ENCODE assay signal across 20 cellular contexts in the genomic region with DNA sequence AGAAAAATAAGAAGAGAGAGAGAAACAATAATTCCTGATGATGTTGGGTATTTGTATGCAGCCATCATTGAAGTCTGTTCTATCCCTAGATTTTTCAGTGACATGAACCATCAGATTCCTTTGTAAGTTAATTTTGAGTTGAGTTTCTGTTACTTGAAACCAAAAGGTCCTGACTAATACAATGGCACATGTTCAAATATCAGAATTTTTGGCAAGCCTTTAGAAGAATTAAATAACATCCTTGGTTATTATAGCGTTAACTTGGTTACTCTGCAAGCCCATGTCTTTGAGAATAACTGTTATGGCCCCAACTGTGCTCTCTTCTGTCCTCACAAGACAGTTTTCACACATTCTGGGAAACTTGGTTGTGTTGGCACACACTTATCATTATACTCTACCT.
"Had no signal": no experiment of that assay in that cellular context is flagged by ENCODE, and none has a peak within 500 bp of the region (broad histone marks: within the 10 kb centered on the region; RNA-seq: fewer than 3 reads in every experiment).

No MANE protein-coding gene starts in this region.

- H3K4me3 Mint-ChIP-seq: activated CD4-positive, alpha-beta memory T cell treated with anti-CD3 and anti-CD28 coated beads, Interleukin-2, amount 10 ng/mL, durations not matched to agents 7 days and 5 days; activated naive CD8-positive, alpha-beta T cell treated with anti-CD3 and anti-CD28 coated beads for 36 hours; activated T-cell treated with anti-CD3 and anti-CD28 coated beads, Interleukin-2, amount 50 U/mL, for 72 hours; neural crest cell; WTC11 had no signal

- DNase-seq: activated CD4-positive, alpha-beta memory T cell treated with anti-CD3 and anti-CD28 coated beads, Interleukin-2, amount 10 ng/mL, durations not matched to agents 7 days and 5 days; activated CD4-positive, alpha-beta T cell treated with anti-CD3 and anti-CD28 coated beads for 4 hours; activated gamma-delta T cell treated with Interleukin-2 at 50 U/mL for 16 hours; activated naive CD8-positive, alpha-beta T cell treated with anti-CD3 and anti-CD28 coated beads for 36 hours; activated T-cell treated with anti-CD3 and anti-CD28 coated beads, Interleukin-2, amount 50 U/mL, for 72 hours; dorsolateral prefrontal cortex; heart left ventricle; islet precursor cell; midbrain; stimulated activated CD4-positive, alpha-beta T cell treated with anti-CD3 and anti-CD28 coated beads, Interleukin-1b, Interleukin-23, amount 100 ng/mL, for 48 hours; SW 1271; thyroid gland had no signal

- H3K27ac Mint-ChIP-seq: activated CD4-positive, alpha-beta memory T cell treated with anti-CD3 and anti-CD28 coated beads, Interleukin-2, amount 10 ng/mL, durations not matched to agents 7 days and 5 days; activated naive CD8-positive, alpha-beta T cell treated with anti-CD3 and anti-CD28 coated beads for 36 hours; activated T-cell treated with anti-CD3 and anti-CD28 coated beads, Interleukin-2, amount 50 U/mL, for 72 hours; WTC11 had no signal

- H3K4me3 ChIP-seq: dorsolateral prefrontal cortex, heart left ventricle, lung, thyroid gland had no signal

- H3K27me3 ChIP-seq: thyroid gland had no signal

- H3K9me3 Mint-ChIP-seq: activated CD4-positive, alpha-beta memory T cell treated with anti-CD3 and anti-CD28 coated beads, Interleukin-2, amount 10 ng/mL, durations not matched to agents 7 days and 5 days; activated naive CD8-positive, alpha-beta T cell treated with anti-CD3 and anti-CD28 coated beads for 36 hours; activated T-cell treated with anti-CD3 and anti-CD28 coated beads, Interleukin-2, amount 50 U/mL, for 72 hours; neural crest cell; WTC11 had no signal

- H3K9me3 ChIP-seq: heart left ventricle, thyroid gland had no signal

- FAIRE-seq: bronchial epithelial cell, endometrium, frontal cortex, TTC549 had no signal

- H3K36me3 ChIP-seq: heart left ventricle, thyroid gland had no signal

- H3K36me3 Mint-ChIP-seq: activated naive CD8-positive, alpha-beta T cell treated with anti-CD3 and anti-CD28 coated beads for 36 hours; WTC11 had no signal

- ATAC-seq: activated T-cell treated with anti-CD3 and anti-CD28 coated beads, Interleukin-2, amount 50 U/mL, for 72 hours; heart left ventricle; sciatic nerve; WTC11 had no signal

- H3K27ac ChIP-seq: dorsolateral prefrontal cortex, heart left ventricle, thyroid gland had no signal

- H3K27me3 Mint-ChIP-seq: activated naive CD8-positive, alpha-beta T cell treated with anti-CD3 and anti-CD28 coated beads for 36 hours had no signal
